ENCODE assay signal across 17 cellular contexts in genomic region chr6:44956426-44956825, GRCh38.
A peak's percentile ranks its signal among the peaks of the same experiment; 100 is the strongest.
DNase-seq lines count a peak whose midpoint lies in the region; ATAC-seq, FAIRE-seq and TF ChIP-seq lines count a peak whose summit lies in the region.
"Had no signal": no experiment of that assay in that cellular context is flagged by ENCODE, and none has a peak within 500 bp of the region (broad histone marks: within the 10 kb centered on the region; RNA-seq: fewer than 3 reads in every experiment).

No MANE protein-coding gene starts in this region.

- H3K4me3 Mint-ChIP-seq in activated CD8-positive, alpha-beta memory T cell treated with anti-CD3 and anti-CD28 coated beads, Interleukin-2, amount 10 ng/mL, durations not matched to agents 7 days and 5 days: no peak overlapping the region
- H3K4me3 Mint-ChIP-seq: CD4-positive, alpha-beta T cell had no signal

- H3K27me3 Mint-ChIP-seq in activated CD8-positive, alpha-beta memory T cell treated with anti-CD3 and anti-CD28 coated beads, Interleukin-2, amount 10 ng/mL, durations not matched to agents 7 days and 5 days: no peaks in the 10 kb centered on the region
- H3K27me3 Mint-ChIP-seq: CD4-positive, alpha-beta T cell had no signal

- in situ Hi-C loops in brain microvascular endothelial cell (cut with HindIII; ENCODE audit: low pct_ligation_motif_present, low sequenced_read_pairs): no loop called here

- CTCF ChIA-PET in activated CD8-positive, alpha-beta memory T cell treated with anti-CD3 and anti-CD28 coated beads, Interleukin-2, amount 10 ng/mL, durations not matched to agents 7 days and 5 days (lab: Charles Lee): no interaction called here

- no peaks in the 10 kb centered on the region for H3K36me3 ChIP-seq in brain microvascular endothelial cell (replicated peaks)
- H3K36me3 ChIP-seq: HAP-1 had no signal

- peaks cover 5% of the 10 kb centered on the region for H3K4me1 Mint-ChIP-seq in activated CD8-positive, alpha-beta memory T cell treated with anti-CD3 and anti-CD28 coated beads, Interleukin-2, amount 10 ng/mL, durations not matched to agents 7 days and 5 days

- H3K27ac ChIP-seq in brain microvascular endothelial cell: no peak overlapping the region

- no peaks in the 10 kb centered on the region for H3K27me3 ChIP-seq in brain microvascular endothelial cell (replicated peaks)

- no peak overlapping the region for H3K4me3 ChIP-seq in AG09309 (ENCODE audit: control insufficient read depth, low read depth, low read length)
- no peak overlapping the region for H3K4me3 ChIP-seq in brain microvascular endothelial cell (ENCODE audit: low read depth, low read length)
- H3K4me3 ChIP-seq: HAP-1 had no signal

- H3K27ac Mint-ChIP-seq in activated CD8-positive, alpha-beta memory T cell treated with anti-CD3 and anti-CD28 coated beads, Interleukin-2, amount 10 ng/mL, durations not matched to agents 7 days and 5 days: no peak overlapping the region
- H3K27ac Mint-ChIP-seq: CD4-positive, alpha-beta T cell had no signal

- H3K36me3 Mint-ChIP-seq in activated CD8-positive, alpha-beta memory T cell treated with anti-CD3 and anti-CD28 coated beads, Interleukin-2, amount 10 ng/mL, durations not matched to agents 7 days and 5 days: peaks cover 15% of the 10 kb centered on the region

- H3K9me3 Mint-ChIP-seq in activated CD8-positive, alpha-beta memory T cell treated with anti-CD3 and anti-CD28 coated beads, Interleukin-2, amount 10 ng/mL, durations not matched to agents 7 days and 5 days (ENCODE audit: low read depth): peaks cover 5% of the 10 kb centered on the region

- no peak for ATAC-seq in activated CD8-positive, alpha-beta memory T cell treated with anti-CD3 and anti-CD28 coated beads, Interleukin-2, amount 10 ng/mL, durations not matched to agents 7 days and 5 days

- no peak for TF ChIP-seq CTCF in AG09309 (IDR thresholded peaks at IDR 0.05; ENCODE audit: control insufficient read depth, insufficient read depth, low read depth, low read length, missing control alignments)
- TF ChIP-seq CTCF in brain microvascular endothelial cell (IDR thresholded peaks at IDR 0.05; ENCODE audit: low read depth, low read length, missing control alignments): no peak

- peak; percentile 43 for DNase-seq in AG09309 (ENCODE audit: low read depth)
- DNase-seq in HTR-8/SVneo (ENCODE audit: insufficient read length, low spot score): peak; percentile 47
- DNase-seq in brain microvascular endothelial cell: peak; percentile 12
- DNase-seq in non-pigmented ciliary epithelial cell (ENCODE audit: low read depth): peak; percentile 54
- no peak for DNase-seq in GM19240 (ENCODE audit: insufficient read length, low spot score)
- no peak for DNase-seq in activated CD8-positive, alpha-beta memory T cell treated with anti-CD3 and anti-CD28 coated beads, Interleukin-2, amount 10 ng/mL, durations not matched to agents 7 days and 5 days
- DNase-seq in islet precursor cell: no peak
- DNase-seq in RCC 7860 (ENCODE audit: low spot score): no peak
- DNase-seq: CD4-positive, alpha-beta T cell; DND-41; NCI-H1092; NCI-H2107; NCI-H345; NCI-H526 treated with DMSO at 0.1 percent for 48 hours; NK-92 treated with Interleukin-12 subunit alpha and Interleukin-12 subunit beta, amount 100 ng/mL, for 24 hours had no signal

- FAIRE-seq in HTR-8/SVneo (lab: Jason Lieb, UNC) (no peak), RCC 7860 (lab: Jason Lieb, UNC) (no peak)
- FAIRE-seq: A204.1 had no signal

Comparison
In these comparisons a context has a peak if more than half of its experiments do, and no peak if none do; other contexts are left out.
1. DNase-seq: peak in AG09309 (single experiment), HTR-8/SVneo (single experiment), brain microvascular endothelial cell (single experiment) and non-pigmented ciliary epithelial cell (single experiment); none in GM19240 (single experiment), activated CD8-positive, alpha-beta memory T cell treated with anti-CD3 and anti-CD28 coated beads, Interleukin-2, amount 10 ng/mL, durations not matched to agents 7 days and 5 days (single experiment), islet precursor cell (single experiment) and RCC 7860 (single experiment).